In genomic region chr6:16108996-16109658, GRCh38 we compare ENCODE assay signal across 13 cellular contexts. TPM values are rescaled to one million over a fixed set of nuclear protein-coding genes. Genes with fewer than 3 reads are reported as not detected.
A peak's percentile ranks its signal among the peaks of the same experiment; 100 is the strongest.
DNase-seq lines count a peak whose midpoint lies in the region; ATAC-seq and TF ChIP-seq lines count a peak whose summit lies in the region.
"Had no signal": no experiment of that assay in that cellular context is flagged by ENCODE, and none has a peak within 500 bp of the region (broad histone marks: within the 10 kb centered on the region; RNA-seq: fewer than 3 reads in every experiment).

No MANE protein-coding gene starts in this region.

- H3K4me3 ChIP-seq in right atrium auricular region = no peak overlapping the region
- H3K4me3 ChIP-seq: sigmoid colon had no signal

- H3K36me3 Mint-ChIP-seq in nephron progenitor cell (ENCODE audit: low read depth) (no peaks in the 10 kb centered on the region), glutamatergic neuron (ENCODE audit: unreplicated experiment) (no peaks in the 10 kb centered on the region)
- H3K36me3 Mint-ChIP-seq: naive B cell had no signal

- peaks cover 56% of the 10 kb centered on the region for H3K4me1 Mint-ChIP-seq in nephron progenitor cell
- peaks cover 15% of the 10 kb centered on the region for H3K4me1 Mint-ChIP-seq in glutamatergic neuron (ENCODE audit: low read depth, unreplicated experiment)
- H3K4me1 Mint-ChIP-seq: naive B cell had no signal

- H3K27me3 Mint-ChIP-seq in nephron progenitor cell (ENCODE audit: low read depth, poor library complexity) (no peaks in the 10 kb centered on the region), glutamatergic neuron (ENCODE audit: unreplicated experiment) (no peaks in the 10 kb centered on the region)

- ATAC-seq in Right ventricle myocardium inferior = peak; percentile 80
- no peak for ATAC-seq in GM18517 (IDR thresholded peaks at IDR 0.05; ENCODE audit: unreplicated experiment)

- DNase-seq in Right ventricle myocardium inferior (ENCODE audit: missing footprints) (no peak), right atrium auricular region (ENCODE audit: low spot score) (no peak), foreskin melanocyte (peak; percentile 35), nephron progenitor cell (no peak), glutamatergic neuron (no peak), NCI-H2196 (lab: John Stamatoyannopoulos, UW; ENCODE audit: unreplicated experiment) (no peak), EL (no peak)
- DNase-seq: activated naive CD4-positive, alpha-beta T cell treated with Interleukin-2 at 50 U/mL for 16 hours; naive B cell; NCI-H146; NCI-H748 treated with DMSO at 0.1 percent for 48 hours; sigmoid colon had no signal

- TF ChIP-seq CTCF in right atrium auricular region (IDR thresholded peaks at IDR 0.05) (no peak), nephron progenitor cell (IDR thresholded peaks at IDR 0.05) (no peak), glutamatergic neuron (IDR thresholded peaks at IDR 0.05; ENCODE audit: partially characterized antibody, unreplicated experiment) (no peak)

- H3K9me3 ChIP-seq in right atrium auricular region = no peaks in the 10 kb centered on the region
- H3K9me3 ChIP-seq: sigmoid colon had no signal

- H3K27ac ChIP-seq in right atrium auricular region = peak overlapping the region in 1 of 2 donors; percentile 9

- no peaks in the 10 kb centered on the region for H3K9me3 Mint-ChIP-seq in nephron progenitor cell
- H3K9me3 Mint-ChIP-seq in glutamatergic neuron (ENCODE audit: unreplicated experiment) = no peaks in the 10 kb centered on the region
- H3K9me3 Mint-ChIP-seq: naive B cell had no signal

- H3K4me3 Mint-ChIP-seq in nephron progenitor cell = no peak overlapping the region
- H3K4me3 Mint-ChIP-seq in glutamatergic neuron (ENCODE audit: unreplicated experiment) = no peak overlapping the region
- H3K4me3 Mint-ChIP-seq: naive B cell had no signal

- H3K4me1 ChIP-seq in right atrium auricular region = peaks cover 0 to 18% of the 10 kb centered on the region in 2 donors

- peak overlapping the region; percentile 68 for H3K27ac Mint-ChIP-seq in nephron progenitor cell
- no peak overlapping the region for H3K27ac Mint-ChIP-seq in glutamatergic neuron (ENCODE audit: unreplicated experiment)

- H3K27me3 ChIP-seq in right atrium auricular region = no peaks in the 10 kb centered on the region
- H3K27me3 ChIP-seq: sigmoid colon had no signal

- H3K36me3 ChIP-seq in right atrium auricular region = no peaks in the 10 kb centered on the region
- H3K36me3 ChIP-seq: sigmoid colon had no signal

- intact Hi-C loops in Right ventricle myocardium inferior (cut with DNase I) = no loop called here

RNA-seq across cellular contexts. Expression of gene MYLIP, which starts 19.8 kb away (rescaled TPM):
- total RNA-seq in Right ventricle myocardium inferior (13.0 TPM), right atrium auricular region (10 to 100 TPM; 15.6 to 25.1 TPM), glutamatergic neuron (ENCODE audit: unreplicated experiment) (12.9 TPM)
